ENCODE assay signal across 20 cellular contexts in the genomic region with DNA sequence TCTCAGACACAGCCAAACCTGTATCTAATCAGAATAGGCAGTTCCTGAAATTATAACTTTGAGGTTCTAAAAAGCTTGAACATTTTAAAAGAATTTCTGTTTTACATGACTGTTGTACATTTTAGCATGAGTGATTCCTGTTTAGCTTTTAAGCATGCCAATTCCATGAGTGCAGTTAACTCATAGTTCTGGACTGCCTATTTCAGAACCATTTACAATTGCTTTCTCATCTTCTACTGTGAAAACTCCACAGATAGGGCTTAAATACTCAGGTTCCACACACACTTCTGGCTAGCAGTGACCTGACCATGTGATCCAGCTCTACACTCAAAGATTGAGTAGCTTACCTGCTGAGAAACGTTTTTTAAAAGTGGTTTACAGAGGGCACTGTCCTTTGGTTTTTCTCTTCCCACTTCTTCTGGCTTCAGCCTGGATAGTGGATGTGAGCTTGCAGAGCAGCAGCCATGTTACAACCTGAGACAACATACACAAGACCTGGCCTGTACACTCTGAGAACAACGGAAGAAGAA.
A peak's percentile ranks its signal among the peaks of the same experiment; 100 is the strongest.
DNase-seq lines count a peak whose midpoint lies in the region; ATAC-seq and TF ChIP-seq lines count a peak whose summit lies in the region.
"Had no signal": no experiment of that assay in that cellular context is flagged by ENCODE, and none has a peak within 500 bp of the region (broad histone marks: within the 10 kb centered on the region; RNA-seq: fewer than 3 reads in every experiment).

No MANE protein-coding gene starts in this region.

- H3K27ac ChIP-seq in mammary epithelial cell (ENCODE audit: insufficient read depth, low read depth, low read length) (no peak overlapping the region), foreskin keratinocyte (no peak overlapping the region), tibial artery (peak overlapping the region; percentile 68 to 70), caudate nucleus (ENCODE audit: low read depth, low read length) (no peak overlapping the region)
- H3K27ac ChIP-seq: dorsolateral prefrontal cortex, left lung, tibial nerve had no signal

- no peaks in the 10 kb centered on the region for H4K20me1 ChIP-seq in mammary epithelial cell (ENCODE audit: insufficient read depth, low read length)

- WGBS in mammary epithelial cell (ENCODE audit: low coverage, missing lambda C conversion rate), result 82% methylated on average over 2 of the region's 2 CpGs

- peaks cover 32% of the 10 kb centered on the region for H3K4me1 Mint-ChIP-seq in HFFc6 (ENCODE audit: low read depth)
- no peaks in the 10 kb centered on the region for H3K4me1 Mint-ChIP-seq in progenitor cell of endocrine pancreas (ENCODE audit: low read depth)
- no peaks in the 10 kb centered on the region for H3K4me1 Mint-ChIP-seq in activated CD4-positive, alpha-beta T cell treated with anti-CD3 and anti-CD28 coated beads, Interleukin-2, amount 10 ng/mL, durations not matched to agents 24 days and 14 days

- H3K36me3 ChIP-seq in mammary epithelial cell (ENCODE audit: insufficient read depth, low read length), result no peaks in the 10 kb centered on the region
- no peaks in the 10 kb centered on the region for H3K36me3 ChIP-seq in tibial artery
- H3K36me3 ChIP-seq: left lung, tibial nerve had no signal

- no peak overlapping the region for H3K4me2 ChIP-seq in mammary epithelial cell (ENCODE audit: insufficient read depth, low read depth, low read length)

- peak overlapping the region; percentile 41 for H2AFZ ChIP-seq in mammary epithelial cell (ENCODE audit: low read depth, low read length)

- H3K27me3 Mint-ChIP-seq in HFFc6 (ENCODE audit: insufficient read depth) (no peaks in the 10 kb centered on the region; the same call in 1 of the 2 replicates), progenitor cell of endocrine pancreas (no peaks in the 10 kb centered on the region)
- H3K27me3 Mint-ChIP-seq in activated CD4-positive, alpha-beta T cell treated with anti-CD3 and anti-CD28 coated beads, Interleukin-2, amount 10 ng/mL, durations not matched to agents 24 days and 14 days, result no peaks in the 10 kb centered on the region

- ATAC-seq in foreskin keratinocyte, result peak; percentile 35
- ATAC-seq: activated CD4-positive, CD25-positive, alpha-beta regulatory T cell treated with anti-CD3 and anti-CD28 coated beads, Interleukin-2, amount 50 U/mL, for 24 hours; activated naive CD4-positive, alpha-beta T cell treated with anti-CD3 and anti-CD28 coated beads, Interleukin-2, amount 50 U/mL, for 72 hours had no signal

- H3K27ac Mint-ChIP-seq in HFFc6 (peak overlapping the region; percentile 15; the same call in 1 of the 2 replicates), progenitor cell of endocrine pancreas (no peak overlapping the region)
- no peak overlapping the region for H3K27ac Mint-ChIP-seq in activated CD4-positive, alpha-beta T cell treated with anti-CD3 and anti-CD28 coated beads, Interleukin-2, amount 10 ng/mL, durations not matched to agents 24 days and 14 days
- H3K27ac Mint-ChIP-seq: activated naive CD4-positive, alpha-beta T cell treated with anti-CD3 and anti-CD28 coated beads, Interleukin-2, amount 50 U/mL, for 72 hours had no signal

- no peaks in the 10 kb centered on the region for H3K36me3 Mint-ChIP-seq in HFFc6 (ENCODE audit: low read depth)
- H3K36me3 Mint-ChIP-seq in progenitor cell of endocrine pancreas (ENCODE audit: insufficient read depth), result no peaks in the 10 kb centered on the region
- no peaks in the 10 kb centered on the region for H3K36me3 Mint-ChIP-seq in activated CD4-positive, alpha-beta T cell treated with anti-CD3 and anti-CD28 coated beads, Interleukin-2, amount 10 ng/mL, durations not matched to agents 24 days and 14 days (ENCODE audit: low read depth)
- H3K36me3 Mint-ChIP-seq: activated naive CD4-positive, alpha-beta T cell treated with anti-CD3 and anti-CD28 coated beads, Interleukin-2, amount 50 U/mL, for 72 hours had no signal

- dilution Hi-C loops in mammary epithelial cell (cut with HindIII; ENCODE audit: low sequenced_read_pairs), result no loop called here

- no peaks in the 10 kb centered on the region for H3K9me3 Mint-ChIP-seq in HFFc6
- H3K9me3 Mint-ChIP-seq in progenitor cell of endocrine pancreas (ENCODE audit: low read depth), result no peaks in the 10 kb centered on the region
- no peaks in the 10 kb centered on the region for H3K9me3 Mint-ChIP-seq in activated CD4-positive, alpha-beta T cell treated with anti-CD3 and anti-CD28 coated beads, Interleukin-2, amount 10 ng/mL, durations not matched to agents 24 days and 14 days
- H3K9me3 Mint-ChIP-seq: neural crest cell had no signal

- no peaks in the 10 kb centered on the region for H3K79me2 ChIP-seq in mammary epithelial cell (ENCODE audit: insufficient read depth, low read length)

- H3K4me3 ChIP-seq in mammary epithelial cell (replicated peaks in 1 of 3; ENCODE audit: insufficient read depth in 1 of 3, low read depth in 2 of 3, low read length in 3 of 3) (no peak overlapping the region), tibial artery (no peak overlapping the region)
- H3K4me3 ChIP-seq: dorsolateral prefrontal cortex, left lung, mucosa of descending colon, tibial nerve had no signal

- H3K9me3 ChIP-seq in mammary epithelial cell (replicated peaks; ENCODE audit: insufficient read depth, low read length), result no peaks in the 10 kb centered on the region
- no peaks in the 10 kb centered on the region for H3K9me3 ChIP-seq in tibial artery
- H3K9me3 ChIP-seq: left lung, mucosa of descending colon, tibial nerve had no signal

- H3K4me3 Mint-ChIP-seq in HFFc6 (no peak overlapping the region), progenitor cell of endocrine pancreas (ENCODE audit: low read depth) (no peak overlapping the region)
- no peak overlapping the region for H3K4me3 Mint-ChIP-seq in activated CD4-positive, alpha-beta T cell treated with anti-CD3 and anti-CD28 coated beads, Interleukin-2, amount 10 ng/mL, durations not matched to agents 24 days and 14 days
- H3K4me3 Mint-ChIP-seq: neural crest cell had no signal

- intact Hi-C loops in mammary epithelial cell (cut with micrococcal nuclease), result no loop called here
- intact Hi-C loops in tibial artery (cut with DNase I; ENCODE audit: low total_unique reads), result no loop called here
- intact Hi-C loops in activated CD4-positive, alpha-beta T cell treated with anti-CD3 and anti-CD28 coated beads, Interleukin-2, amount 10 ng/mL, durations not matched to agents 24 days and 14 days (cut with micrococcal nuclease), result no loop called here

- CTCF ChIA-PET in mammary epithelial cell (lab: Charles Lee; ENCODE audit: low non-redundant PET), result no interaction called here

- no peak for TF ChIP-seq CTCF in HFFc6 (IDR thresholded peaks at IDR 0.05)
- TF ChIP-seq CTCF in mammary epithelial cell (conservative IDR thresholded peaks at IDR 0.05 in 1 of 2, IDR thresholded peaks at IDR 0.05 in 1 of 2; ENCODE audit: extremely low read depth in 1 of 2, insufficient read depth in 1 of 2, low read depth in 1 of 2, low read length in 2 of 2), result no peak
- TF ChIP-seq CTCF in foreskin keratinocyte (conservative IDR thresholded peaks at IDR 0.05), result no peak
- no peak for TF ChIP-seq CTCF in tibial artery (IDR thresholded peaks at IDR 0.05)
- no peak for TF ChIP-seq CTCF in progenitor cell of endocrine pancreas (IDR thresholded peaks at IDR 0.05; ENCODE audit: unreplicated experiment)

- no TSS peak for BruUV-seq in mammary epithelial cell (replicated peaks; lab: Mats Ljungman, UMichigan)

- H3K27me3 ChIP-seq in mammary epithelial cell (ENCODE audit: insufficient read depth, low read length) (no peaks in the 10 kb centered on the region), foreskin keratinocyte (no peaks in the 10 kb centered on the region), tibial artery (no peaks in the 10 kb centered on the region)
- H3K27me3 ChIP-seq: dorsolateral prefrontal cortex, left lung, tibial nerve had no signal

- DNase-seq in HFFc6 (peak; percentile 24), mammary epithelial cell (no peak), foreskin keratinocyte (peak; percentile 25 to 52), tibial artery (no peak), caudate nucleus (lab: John Stamatoyannopoulos, UW) (no peak), progenitor cell of endocrine pancreas (ENCODE audit: low spot score, unreplicated experiment) (no peak)
- DNase-seq in activated CD4-positive, alpha-beta T cell treated with anti-CD3 and anti-CD28 coated beads, Interleukin-2, amount 10 ng/mL, durations not matched to agents 24 days and 14 days, result no peak
- DNase-seq: activated T-cell treated with anti-CD3 and anti-CD28 coated beads, Interleukin-2, amount 50 U/mL, for 48 hours; DND-41; dorsolateral prefrontal cortex; head of caudate nucleus; left lung; mucosa of descending colon; NCI-H1417 treated with DMSO at 0.1 percent for 48 hours; stimulated activated CD4-positive, alpha-beta T cell treated with anti-CD3 and anti-CD28 coated beads, Interleukin-2, amount 100 ng/mL, for 48 hours; stimulated activated naive CD4-positive, alpha-beta T cell treated with Interleukin-2 at 50 U/mL for 16 hours had no signal

- in situ Hi-C loops in mammary epithelial cell (cut with MboI; ENCODE audit: low sequenced_read_pairs in 2 of 2), result no loop called here

- peaks cover 15% of the 10 kb centered on the region for H3K4me1 ChIP-seq in mammary epithelial cell (ENCODE audit: insufficient read depth, low read length)
- H3K4me1 ChIP-seq in foreskin keratinocyte, result peaks cover 55% of the 10 kb centered on the region
- peaks cover 0 to 32% (median 0%) of the 10 kb centered on the region in 4 donors for H3K4me1 ChIP-seq in tibial artery

- no peak overlapping the region for H3K9ac ChIP-seq in mammary epithelial cell (ENCODE audit: insufficient read depth, low read length)

Comparison
In these comparisons a context has a peak if more than half of its experiments do, and no peak if none do; other contexts are left out.
1. DNase-seq: peak in HFFc6 (single experiment) and foreskin keratinocyte (2 of 2); none in mammary epithelial cell (single experiment), tibial artery (0 of 2), caudate nucleus (0 of 61), progenitor cell of endocrine pancreas (single experiment) and activated CD4-positive, alpha-beta T cell treated with anti-CD3 and anti-CD28 coated beads, Interleukin-2, amount 10 ng/mL, durations not matched to agents 24 days and 14 days (single experiment).
2. H3K27ac ChIP-seq: peak in tibial artery (2 of 2); none in mammary epithelial cell (single experiment), foreskin keratinocyte (single experiment) and caudate nucleus (single experiment).